ENCODE assay signal across 8 cellular contexts in genomic region chr19:12792048-12792852, GRCh38. TPM values are rescaled to one million over a fixed set of nuclear protein-coding genes. Genes with fewer than 3 reads are reported as not detected.
DNase-seq lines count a peak whose midpoint lies in the region; ATAC-seq and TF ChIP-seq lines count a peak whose summit lies in the region.

No MANE protein-coding gene starts in this region.

- H3K36me3 ChIP-seq in KMS-11 (ENCODE audit: insufficient read depth): no peaks in the 10 kb centered on the region
- no peaks in the 10 kb centered on the region for H3K36me3 ChIP-seq in adipocyte (ENCODE audit: control insufficient read depth, insufficient read depth, low read length, severe bottlenecking)
- peaks cover 9% of the 10 kb centered on the region for H3K36me3 ChIP-seq in right atrium auricular region
- H3K36me3 ChIP-seq in rectal smooth muscle tissue (ENCODE audit: control insufficient read depth, insufficient read depth, low read length): no peaks in the 10 kb centered on the region

- H3K27ac ChIP-seq in KMS-11 (peak overlapping the region; percentile 78), right atrium auricular region (peak overlapping the region; percentile 96 to 99), rectal smooth muscle tissue (ENCODE audit: low read depth, low read length) (peak overlapping the region; percentile 94)

- H3K27me3 ChIP-seq in KMS-11 (ENCODE audit: insufficient read depth, low read depth) (no peaks in the 10 kb centered on the region), adipocyte (replicated peaks; ENCODE audit: control insufficient read depth, insufficient read depth, low read length) (no peaks in the 10 kb centered on the region), right atrium auricular region (no peaks in the 10 kb centered on the region), rectal smooth muscle tissue (ENCODE audit: control insufficient read depth, insufficient read depth, low read length) (no peaks in the 10 kb centered on the region)

- H3K9ac ChIP-seq in KMS-11 (peak overlapping the region; percentile 76), adipocyte (ENCODE audit: low read length) (peak overlapping the region; percentile 99), rectal smooth muscle tissue (ENCODE audit: low read length) (peak overlapping the region; percentile 98)

- H3K4me1 ChIP-seq in KMS-11 (ENCODE audit: low read depth, poor library complexity, severe bottlenecking): peaks cover 44% of the 10 kb centered on the region
- H3K4me1 ChIP-seq in adipocyte (ENCODE audit: control insufficient read depth, insufficient read depth, low read length): peaks cover 41% of the 10 kb centered on the region
- peaks cover 0 to 45% of the 10 kb centered on the region in 2 donors for H3K4me1 ChIP-seq in right atrium auricular region
- H3K4me1 ChIP-seq in rectal smooth muscle tissue (ENCODE audit: control insufficient read depth, insufficient read depth, low read length): peaks cover 29% of the 10 kb centered on the region

- peak overlapping the region; percentile 45; the same call in 1 of the 2 replicates for H2AFZ ChIP-seq in KMS-11 (ENCODE audit: low read depth)

- peaks cover 20% of the 10 kb centered on the region for H3K79me2 ChIP-seq in KMS-11 (ENCODE audit: insufficient read depth, low read depth)

- DNase-seq in D341Med (ENCODE audit: low spot score) (peak; percentile 48), SKM-1 (lab: John Stamatoyannopoulos, UW; ENCODE audit: unreplicated experiment) (peak; percentile 35), adipocyte (ENCODE audit: low read depth) (peak; percentile 66), right atrium auricular region (ENCODE audit: low spot score) (no peak)

- TF ChIP-seq CTCF in KMS-11 (conservative IDR thresholded peaks at IDR 0.05; ENCODE audit: low read depth, low read length) (no peak), right atrium auricular region (IDR thresholded peaks at IDR 0.05) (no peak)

- H3K4me2 ChIP-seq in KMS-11: peak overlapping the region; percentile 97

- H3K4me3 ChIP-seq in KMS-11 (IDR thresholded peaks at IDR 0.05; ENCODE audit: insufficient read depth, low read depth, low read length) (no peak overlapping the region), adipocyte (ENCODE audit: low read length) (peak overlapping the region; percentile 99), right atrium auricular region (peak overlapping the region; percentile 82 to 88), rectal smooth muscle tissue (ENCODE audit: low read length) (peak overlapping the region; percentile 100)

- no peak for ATAC-seq in HG03354 (IDR thresholded peaks at IDR 0.05; ENCODE audit: poor library complexity, severe bottlenecking, unreplicated experiment)
- ATAC-seq in HG02642 (IDR thresholded peaks at IDR 0.05; ENCODE audit: poor library complexity, unreplicated experiment): no peak

- H3K9me3 ChIP-seq in adipocyte (ENCODE audit: control insufficient read depth, low read length) (no peaks in the 10 kb centered on the region), right atrium auricular region (no peaks in the 10 kb centered on the region)

- no peaks in the 10 kb centered on the region for H4K20me1 ChIP-seq in KMS-11 (ENCODE audit: insufficient read depth)

RNA-seq across cellular contexts. Expression of gene JUNB, which starts 1.0 kb away (rescaled TPM):
- total RNA-seq in right atrium auricular region: 100 to 1,000 TPM; 321 to 506 TPM

RNA-seq across cellular contexts. Expression of gene PRDX2, which starts 9.3 kb away (rescaled TPM):
- 100 to 1,000 TPM; 702 to 859 TPM for total RNA-seq in right atrium auricular region

RNA-seq across cellular contexts. Expression of gene THSD8, which starts 9.6 kb away (rescaled TPM):
- not detected for total RNA-seq in right atrium auricular region

RNA-seq across cellular contexts. Expression of gene RNASEH2A, which starts 14.1 kb away (rescaled TPM):
- total RNA-seq in right atrium auricular region: 1 to 10 TPM; 3.1 to 4.0 TPM

RNA-seq across cellular contexts. Expression of gene HOOK2, which starts 16.9 kb away (rescaled TPM):
- total RNA-seq in right atrium auricular region: 10 to 100 TPM; 11.4 to 12.2 TPM
